ENCODE assay signal across 22 cellular contexts in the genomic region with DNA sequence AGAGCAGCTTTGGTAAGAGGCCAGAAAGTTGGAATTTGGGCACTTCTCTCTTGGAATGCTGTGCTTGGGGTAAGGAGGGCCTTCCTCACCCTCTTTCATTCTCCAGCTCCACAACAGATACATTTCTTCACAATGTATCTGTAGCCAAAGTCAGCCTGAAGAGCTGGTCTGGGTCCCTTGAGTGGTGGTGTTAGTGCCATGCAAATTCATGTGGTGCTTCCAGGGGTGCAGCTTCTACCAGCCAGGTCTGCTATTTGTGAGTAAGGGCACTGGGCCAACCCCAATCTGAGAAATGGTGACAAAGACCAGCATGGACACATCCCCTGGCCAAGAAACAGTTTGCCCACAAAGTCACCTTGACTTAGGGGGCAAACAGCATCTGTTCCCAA. TPM values are rescaled to one million over a fixed set of nuclear protein-coding genes. Genes with fewer than 3 reads are reported as not detected.
DNase-seq lines count a peak whose midpoint lies in the region; ATAC-seq and TF ChIP-seq lines count a peak whose summit lies in the region.
"Had no signal": no experiment of that assay in that cellular context is flagged by ENCODE, and none has a peak within 500 bp of the region (broad histone marks: within the 10 kb centered on the region; RNA-seq: fewer than 3 reads in every experiment).

No MANE protein-coding gene starts in this region.

- H3K36me3 ChIP-seq in left ventricle myocardium inferior, result peaks cover 17% of the 10 kb centered on the region
- H3K36me3 ChIP-seq in vagina, result peaks cover 0 to 7% of the 10 kb centered on the region in 2 donors

- H3K27ac ChIP-seq in left ventricle myocardium inferior (replicated peaks) (peak overlapping the region; percentile 57), coronary artery (no peak overlapping the region), vagina (no peak overlapping the region)
- H3K27ac ChIP-seq: A549; BLaER1 treated with 17β-estradiol and CSF1 and Interleukin-3, amounts not matched to agents 10 nM and 100 nM; GM23248 had no signal

- in situ Hi-C loops in G401 (cut with HindIII; ENCODE audit: low sequenced_read_pairs), result no loop called here

- intact Hi-C loops in left ventricle myocardium inferior (cut with micrococcal nuclease) (no loop called here), Right ventricle myocardium superior (cut with DNase I) (no loop called here), vagina (cut with DNase I) (no loop called here)

- H3K27me3 ChIP-seq in left ventricle myocardium inferior (ENCODE audit: low read depth) (no peaks in the 10 kb centered on the region), vagina (no peaks in the 10 kb centered on the region)
- H3K27me3 ChIP-seq: BE2C had no signal

- H3K4me1 ChIP-seq in left ventricle myocardium inferior (peaks cover 26% of the 10 kb centered on the region), vagina (no peaks in the 10 kb centered on the region)
- H3K4me1 ChIP-seq: A549; BE2C; BLaER1 treated with 17β-estradiol and CSF1 and Interleukin-3, amounts not matched to agents 10 nM and 100 nM had no signal

- no peak overlapping the region for H3K4me3 ChIP-seq in left ventricle myocardium inferior
- no peak overlapping the region for H3K4me3 ChIP-seq in coronary artery
- H3K4me3 ChIP-seq in vagina, result no peak overlapping the region
- H3K4me3 ChIP-seq: A549; BLaER1 treated with 17β-estradiol and CSF1 and Interleukin-3, amounts not matched to agents 10 nM and 100 nM; GM23248 had no signal

- ATAC-seq in Right ventricle myocardium superior (ENCODE audit: poor library complexity) (no peak), GM18498 (IDR thresholded peaks at IDR 0.05; ENCODE audit: unreplicated experiment) (no peak), GM21381 (IDR thresholded peaks at IDR 0.05; ENCODE audit: unreplicated experiment) (no peak)
- ATAC-seq: A549, HCT116 had no signal

- TF ChIP-seq CTCF in left ventricle myocardium inferior (IDR thresholded peaks at IDR 0.05; ENCODE audit: borderline replicate concordance) (no peak), coronary artery (IDR thresholded peaks at IDR 0.05) (no peak), vagina (IDR thresholded peaks at IDR 0.05) (no peak)

- DNase-seq in left ventricle myocardium inferior (no peak), Right ventricle myocardium superior (no peak), G401 (ENCODE audit: low spot score) (peak; percentile 21), coronary artery (ENCODE audit: low spot score) (peak; percentile 41), vagina (ENCODE audit: extremely low spot score in 2 of 2) (peak; percentile 49 to 70)
- DNase-seq: 8988T; ACHN; AML-193; BE2C; CD4-positive, alpha-beta T cell; CD8-positive, alpha-beta memory T cell; DMS 273 treated with DMSO at 0.1 percent for 48 hours; DMS79; EL; GF-D8; GM23248; H9 had no signal

- no peaks in the 10 kb centered on the region for H3K9me3 ChIP-seq in left ventricle myocardium inferior (replicated peaks)
- no peaks in the 10 kb centered on the region for H3K9me3 ChIP-seq in vagina
- H3K9me3 ChIP-seq: A549; BE2C; BLaER1 treated with 17β-estradiol and CSF1 and Interleukin-3, amounts not matched to agents 10 nM and 100 nM had no signal

- no peak for TF ChIP-seq POLR2A in vagina (IDR thresholded peaks at IDR 0.05)

RNA-seq across cellular contexts. Expression of a gene that starts 17.8 kb away (rescaled TPM):
- 5.6 TPM for total RNA-seq in left ventricle myocardium inferior
- 4.4 TPM for total RNA-seq in Right ventricle myocardium superior
- total RNA-seq in G401 (2014; rRNA removed; shearing (Covaris generic)), result 3.4 and 4.2 TPM in 2 replicates
- 4.9 TPM for total RNA-seq in vagina

RNA-seq across cellular contexts. Expression of a gene that starts 42.7 kb away (rescaled TPM):
- total RNA-seq in left ventricle myocardium inferior, result 4.3 TPM
- total RNA-seq in Right ventricle myocardium superior, result 2.7 TPM
- total RNA-seq in G401 (2014; rRNA removed; shearing (Covaris generic)), result not detected in 2 replicates
- total RNA-seq in vagina, result not detected
- total RNA-seq: CD4-positive, alpha-beta T cell; CD8-positive, alpha-beta memory T cell had no signal

Comparison
In these comparisons a context has a peak if more than half of its experiments do, and no peak if none do; other contexts are left out.
1. DNase-seq: peak in G401 (single experiment), coronary artery (single experiment) and vagina (2 of 2); none in left ventricle myocardium inferior (single experiment) and Right ventricle myocardium superior (single experiment).